ENCODE assay signal across 28 cellular contexts in genomic region chr2:123769001-123769400, GRCh38.
"Had no signal": no experiment of that assay in that cellular context is flagged by ENCODE, and none has a peak within 500 bp of the region (broad histone marks: within the 10 kb centered on the region; RNA-seq: fewer than 3 reads in every experiment).

No MANE protein-coding gene starts in this region.

- H3K4me1 Mint-ChIP-seq: mesothelial cell of epicardium, naive B cell had no signal

- H3K36me3 Mint-ChIP-seq: mesothelial cell of epicardium, naive B cell had no signal

- H3K4me3 Mint-ChIP-seq: dendritic cell treated with granulocyte-macrophage colony-stimulating factor and Interleukin-4, amounts not matched to agents 40 ng/mL and 50 ng/mL, for 4 days; effector memory CD8-positive, alpha-beta T cell; endodermal cell; mesothelial cell of epicardium; naive B cell had no signal

- H3K27me3 ChIP-seq: colonic mucosa, esophagus squamous epithelium, gastrocnemius medialis, heart right ventricle, left lung had no signal

- H3K4me3 ChIP-seq: colonic mucosa, esophagus squamous epithelium, gastrocnemius medialis, heart right ventricle, left lung, lower lobe of right lung, mucosa of descending colon had no signal

- DNase-seq: colonic mucosa; cortex of kidney; effector CD8-positive, alpha-beta T cell; effector memory CD8-positive, alpha-beta T cell; endodermal cell; erythroblast; esophagus squamous epithelium; foreskin fibroblast; foreskin melanocyte; gastrocnemius medialis; glutamatergic neuron; head of caudate nucleus; heart right ventricle; hippocampal formation; left cardiac atrium; left lung; left ventricle myocardium superior; lower lobe of right lung; mesenchymal stem cell; mucosa of descending colon; naive B cell had no signal

- H3K4me1 ChIP-seq: colonic mucosa, esophagus squamous epithelium, gastrocnemius medialis, heart right ventricle, left lung, lower lobe of right lung had no signal

- H3K27me3 Mint-ChIP-seq: dendritic cell treated with granulocyte-macrophage colony-stimulating factor and Interleukin-4, amounts not matched to agents 40 ng/mL and 50 ng/mL, for 4 days; effector memory CD8-positive, alpha-beta T cell; naive B cell had no signal

- H3K9me3 Mint-ChIP-seq: endodermal cell had no signal

- FAIRE-seq: endometrium, islet of Langerhans, keratinocyte had no signal

- H3K27ac Mint-ChIP-seq: dendritic cell treated with granulocyte-macrophage colony-stimulating factor and Interleukin-4, amounts not matched to agents 40 ng/mL and 50 ng/mL, for 4 days; effector memory CD8-positive, alpha-beta T cell; endodermal cell; mesothelial cell of epicardium; naive B cell had no signal

- H3K36me3 ChIP-seq: colonic mucosa, esophagus squamous epithelium, gastrocnemius medialis, heart right ventricle, left lung, lower lobe of right lung had no signal

- ATAC-seq: effector memory CD8-positive, alpha-beta T cell; esophagus mucosa; gastrocnemius medialis; heart right ventricle; left cardiac atrium; left lung; left ventricle myocardium superior; lower lobe of right lung; mucosa of descending colon had no signal

- H3K27ac ChIP-seq: colonic mucosa, epithelial cell of prostate, esophagus squamous epithelium, gastrocnemius medialis, heart right ventricle, left lung, lower lobe of right lung had no signal

- H3K9me3 ChIP-seq: colonic mucosa, esophagus squamous epithelium, gastrocnemius medialis, lower lobe of right lung had no signal
